20 cellular contexts compared by ENCODE assay signal in genomic region chr12:75634244-75635222, GRCh38.
DNase-seq lines count a peak whose midpoint lies in the region; ATAC-seq, FAIRE-seq and TF ChIP-seq lines count a peak whose summit lies in the region.
"Had no signal": no experiment of that assay in that cellular context is flagged by ENCODE, and none has a peak within 500 bp of the region (broad histone marks: within the 10 kb centered on the region; RNA-seq: fewer than 3 reads in every experiment).

No MANE protein-coding gene starts in this region.

- H3K27me3 Mint-ChIP-seq in activated T-helper 1 cell treated with anti-CD3 and anti-CD28 coated beads, Interleukin-12 subunit alpha, Interleukin-12 subunit beta, Interleukin-2, Interleukin-4 antibody, amounts not matched to agents 30 ng/mL and 10 ng/mL and 1 ng/mL, durations not matched to agents 14 hours and 24 hours and 36 hours (ENCODE audit: insufficient read depth), result peaks cover 5% of the 10 kb centered on the region
- peaks cover 0 to 2% (median 0%) of the 10 kb centered on the region in 3 donors for H3K27me3 Mint-ChIP-seq in immature natural killer cell (ENCODE audit: low read depth in 3 of 3)

- H3K4me1 Mint-ChIP-seq in activated T-helper 1 cell treated with anti-CD3 and anti-CD28 coated beads, Interleukin-12 subunit alpha, Interleukin-12 subunit beta, Interleukin-2, Interleukin-4 antibody, amounts not matched to agents 30 ng/mL and 10 ng/mL and 1 ng/mL, durations not matched to agents 14 hours and 24 hours and 36 hours (ENCODE audit: low read depth), result peaks cover 21% of the 10 kb centered on the region
- peaks cover 6 to 27% of the 10 kb centered on the region in 2 donors for H3K4me1 Mint-ChIP-seq in immature natural killer cell
- H3K4me1 Mint-ChIP-seq: naive B cell had no signal

- peaks cover 56% of the 10 kb centered on the region for H3K4me1 ChIP-seq in HUES64 (ENCODE audit: insufficient read depth, low read length)
- H3K4me1 ChIP-seq in iPS-20b (ENCODE audit: insufficient read depth, low read length), result peaks cover 48% of the 10 kb centered on the region
- H3K4me1 ChIP-seq: Peyer's patch, tibial artery had no signal

- H3K27me3 ChIP-seq in HUES64 (ENCODE audit: insufficient read depth, low read length) (no peaks in the 10 kb centered on the region), iPS-20b (ENCODE audit: insufficient read depth, low read length) (no peaks in the 10 kb centered on the region)
- H3K27me3 ChIP-seq: Peyer's patch, tibial artery had no signal

- DNase-seq in H54 (ENCODE audit: insufficient read length, low spot score), result no peak
- DNase-seq in activated T-helper 1 cell treated with anti-CD3 and anti-CD28 coated beads, Interleukin-12 subunit alpha, Interleukin-12 subunit beta, Interleukin-2, Interleukin-4 antibody, amounts not matched to agents 30 ng/mL and 10 ng/mL and 1 ng/mL, durations not matched to agents 14 hours and 24 hours and 36 hours (ENCODE audit: low spot score), result no peak
- no peak for DNase-seq in activated CD4-positive, alpha-beta T cell treated with anti-CD3 and anti-CD28 coated beads, Interleukin-2, amount 50 U/mL, for 4 hours
- DNase-seq in immature natural killer cell, result no peak
- DNase-seq: activated T-cell treated with anti-CD3 and anti-CD28 coated beads, Interleukin-2, amount 50 U/mL, for 1 hour; amniotic stem cell; CD4-positive, alpha-beta T cell; erythroblast; MV-4-11; naive B cell; NCI-H446; Peyer's patch; retina; stimulated activated CD4-positive, alpha-beta T cell treated with anti-CD3 and anti-CD28 coated beads, Interleukin-2, amount 100 ng/mL, for 48 hours; tibial artery had no signal

- H3K27ac ChIP-seq in HUES64 (ENCODE audit: low read depth, low read length) (peak overlapping the region; percentile 71), iPS-20b (ENCODE audit: low read length) (peak overlapping the region; percentile 6)
- H3K27ac ChIP-seq: Peyer's patch, tibial artery had no signal

- H3K36me3 ChIP-seq in HUES64 (ENCODE audit: insufficient read depth, low read length) (no peaks in the 10 kb centered on the region), iPS-20b (ENCODE audit: insufficient read depth, low read depth, low read length) (no peaks in the 10 kb centered on the region)
- H3K36me3 ChIP-seq: Peyer's patch, tibial artery had no signal

- no peak overlapping the region for H3K4me3 Mint-ChIP-seq in activated T-helper 1 cell treated with anti-CD3 and anti-CD28 coated beads, Interleukin-12 subunit alpha, Interleukin-12 subunit beta, Interleukin-2, Interleukin-4 antibody, amounts not matched to agents 30 ng/mL and 10 ng/mL and 1 ng/mL, durations not matched to agents 14 hours and 24 hours and 36 hours
- H3K4me3 Mint-ChIP-seq in immature natural killer cell, result no peak overlapping the region
- H3K4me3 Mint-ChIP-seq: CD4-positive, alpha-beta T cell; naive B cell had no signal

- no peak for ATAC-seq in GM21367 (IDR thresholded peaks at IDR 0.05; ENCODE audit: unreplicated experiment)
- ATAC-seq: left lobe of liver had no signal

- H3K36me3 Mint-ChIP-seq in activated T-helper 1 cell treated with anti-CD3 and anti-CD28 coated beads, Interleukin-12 subunit alpha, Interleukin-12 subunit beta, Interleukin-2, Interleukin-4 antibody, amounts not matched to agents 30 ng/mL and 10 ng/mL and 1 ng/mL, durations not matched to agents 14 hours and 24 hours and 36 hours (ENCODE audit: low read depth), result no peaks in the 10 kb centered on the region
- H3K36me3 Mint-ChIP-seq in immature natural killer cell, result no peaks in the 10 kb centered on the region

- peak overlapping the region; percentile 40; the same call in 1 of the 2 replicates for H3K9ac ChIP-seq in HUES64 (ENCODE audit: low read depth, low read length)
- H3K9ac ChIP-seq in iPS-20b (ENCODE audit: low read depth, low read length), result peak overlapping the region; percentile 18; the same call in 1 of the 2 replicates

- 52% methylated on average over 2 of the region's 3 CpGs for WGBS in HUES64

- no peaks in the 10 kb centered on the region for H3K9me3 ChIP-seq in HUES64 (ENCODE audit: insufficient read depth, low read depth, low read length)
- no peaks in the 10 kb centered on the region; the same call in 1 of the 2 replicates for H3K9me3 ChIP-seq in iPS-20b (ENCODE audit: insufficient read depth, low read depth, low read length)
- H3K9me3 ChIP-seq: Peyer's patch, tibial artery had no signal

- FAIRE-seq in H54 (lab: Jason Lieb, UNC), result peak; percentile 50
- FAIRE-seq: G401.6 had no signal

- no peaks in the 10 kb centered on the region for H3K9me3 Mint-ChIP-seq in activated T-helper 1 cell treated with anti-CD3 and anti-CD28 coated beads, Interleukin-12 subunit alpha, Interleukin-12 subunit beta, Interleukin-2, Interleukin-4 antibody, amounts not matched to agents 30 ng/mL and 10 ng/mL and 1 ng/mL, durations not matched to agents 14 hours and 24 hours and 36 hours
- peaks cover 0 to 4% (median 0%) of the 10 kb centered on the region in 6 donors for H3K9me3 Mint-ChIP-seq in immature natural killer cell
- H3K9me3 Mint-ChIP-seq: CD4-positive, alpha-beta T cell had no signal

- H3K4me3 ChIP-seq in HUES64 (ENCODE audit: low read length) (no peak overlapping the region), iPS-20b (ENCODE audit: low read length) (peak overlapping the region; percentile 22; the same call in 1 of the 2 replicates)
- H3K4me3 ChIP-seq: Peyer's patch, tibial artery had no signal

- no peak for TF ChIP-seq POLR2A in H54 (IDR thresholded peaks at IDR 0.05; ENCODE audit: low read depth, low read length)

- intact Hi-C loops in activated T-helper 1 cell treated with anti-CD3 and anti-CD28 coated beads, Interleukin-12 subunit alpha, Interleukin-12 subunit beta, Interleukin-2, Interleukin-4 antibody, amounts not matched to agents 30 ng/mL and 10 ng/mL and 1 ng/mL, durations not matched to agents 14 hours and 24 hours and 36 hours (cut with micrococcal nuclease), result loop anchor here (2.0 kb wide), 1 partner anchor 402 kb away; no protein-coding TSS in a partner anchor

- peak overlapping the region; percentile 41 for H3K27ac Mint-ChIP-seq in activated T-helper 1 cell treated with anti-CD3 and anti-CD28 coated beads, Interleukin-12 subunit alpha, Interleukin-12 subunit beta, Interleukin-2, Interleukin-4 antibody, amounts not matched to agents 30 ng/mL and 10 ng/mL and 1 ng/mL, durations not matched to agents 14 hours and 24 hours and 36 hours
- H3K27ac Mint-ChIP-seq in immature natural killer cell, result peak overlapping the region in 1 of 6 donors; percentile 48
- H3K27ac Mint-ChIP-seq: CD4-positive, alpha-beta T cell; naive B cell had no signal
